19 cellular contexts compared by ENCODE assay signal in the genomic region with DNA sequence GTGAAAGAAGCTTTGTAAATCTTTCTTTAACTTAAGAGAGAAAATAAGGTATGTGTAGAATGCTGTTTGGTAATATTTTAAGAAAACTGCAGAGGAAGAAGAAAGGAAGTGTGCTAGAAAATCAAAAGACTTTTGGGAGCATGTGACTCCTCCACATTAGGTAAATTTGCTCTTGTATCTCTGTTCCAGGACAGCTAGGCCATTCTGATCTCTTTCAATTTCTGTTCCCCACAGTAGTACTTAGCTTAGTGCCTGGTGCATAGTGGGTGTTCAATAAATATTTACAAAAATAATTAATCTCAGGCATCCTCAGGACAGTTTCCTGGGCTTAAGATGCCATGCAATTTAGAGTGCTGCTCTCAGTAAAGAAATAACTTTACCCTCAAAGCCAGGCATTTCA.
DNase-seq lines count a peak whose midpoint lies in the region; ATAC-seq lines count a peak whose summit lies in the region.
"Had no signal": no experiment of that assay in that cellular context is flagged by ENCODE, and none has a peak within 500 bp of the region (broad histone marks: within the 10 kb centered on the region; RNA-seq: fewer than 3 reads in every experiment).

No MANE protein-coding gene starts in this region.

- H3K36me3 Mint-ChIP-seq in central memory CD8-positive, alpha-beta T cell (ENCODE audit: insufficient read depth), result no peaks in the 10 kb centered on the region

- no peak for DNase-seq in central memory CD8-positive, alpha-beta T cell (ENCODE audit: low spot score in 2 of 2)
- DNase-seq in left ventricle myocardium superior, result no peak
- no peak for DNase-seq in germinal center (ENCODE audit: low spot score)
- no peak for DNase-seq in NCI-H1417 (lab: John Stamatoyannopoulos, UW)
- no peak for DNase-seq in stimulated activated CD4-positive, alpha-beta T cell treated with anti-CD3 and anti-CD28 coated beads, Interleukin-2, amount 100 ng/mL, for 48 hours
- DNase-seq: activated CD4-positive, alpha-beta T cell treated with anti-CD3 and anti-CD28 coated beads for 4 hours; activated naive CD4-positive, alpha-beta T cell treated with anti-CD3 and anti-CD28 coated beads for 36 hours; activated T-cell treated with anti-CD3 and anti-CD28 coated beads, Interleukin-2, amount 50 U/mL, for 24 hours; AML-193; amygdala; CD8-positive, alpha-beta T cell; DMS153; NCI-H146; NCI-H446 treated with DMSO at 0.1 percent for 48 hours; SK-N-SH; T-helper 2 cell had no signal

- ATAC-seq in GM18502 (IDR thresholded peaks at IDR 0.05; ENCODE audit: poor library complexity, unreplicated experiment), result peak; percentile 33
- ATAC-seq in GM21717 (IDR thresholded peaks at IDR 0.05; ENCODE audit: unreplicated experiment), result peak; percentile 41
- peak; percentile 40 for ATAC-seq in HG02943 (IDR thresholded peaks at IDR 0.05; ENCODE audit: low read depth, unreplicated experiment)
- no peak for ATAC-seq in central memory CD8-positive, alpha-beta T cell (replicated peaks; ENCODE audit: extremely low read depth, poor library complexity, severe bottlenecking)
- no peak for ATAC-seq in left ventricle myocardium superior
- ATAC-seq: CD8-positive, alpha-beta T cell had no signal

- H3K4me3 Mint-ChIP-seq in central memory CD8-positive, alpha-beta T cell, result no peak overlapping the region
- H3K4me3 Mint-ChIP-seq: activated naive CD4-positive, alpha-beta T cell treated with anti-CD3 and anti-CD28 coated beads for 36 hours; activated T-cell treated with anti-CD3 and anti-CD28 coated beads, Interleukin-2, amount 50 U/mL, for 24 hours; CD8-positive, alpha-beta T cell had no signal

- intact Hi-C loops in left ventricle myocardium superior (cut with micrococcal nuclease), result no loop called here

- peaks cover 7% of the 10 kb centered on the region for H3K4me1 Mint-ChIP-seq in central memory CD8-positive, alpha-beta T cell

- no peaks in the 10 kb centered on the region for H3K27me3 Mint-ChIP-seq in central memory CD8-positive, alpha-beta T cell
- H3K27me3 Mint-ChIP-seq: activated T-cell treated with anti-CD3 and anti-CD28 coated beads, Interleukin-2, amount 50 U/mL, for 24 hours had no signal

- H3K27ac Mint-ChIP-seq in central memory CD8-positive, alpha-beta T cell (ENCODE audit: low read depth), result peak overlapping the region; percentile 11
- H3K27ac Mint-ChIP-seq: activated naive CD4-positive, alpha-beta T cell treated with anti-CD3 and anti-CD28 coated beads for 36 hours; activated T-cell treated with anti-CD3 and anti-CD28 coated beads, Interleukin-2, amount 50 U/mL, for 24 hours; CD8-positive, alpha-beta T cell had no signal

- no peaks in the 10 kb centered on the region for H3K9me3 Mint-ChIP-seq in central memory CD8-positive, alpha-beta T cell
- H3K9me3 Mint-ChIP-seq: activated T-cell treated with anti-CD3 and anti-CD28 coated beads, Interleukin-2, amount 50 U/mL, for 24 hours; CD8-positive, alpha-beta T cell had no signal

Comparison
In these comparisons a context has a peak if more than half of its experiments do, and no peak if none do; other contexts are left out.
1. ATAC-seq: peak in GM18502 (single experiment), GM21717 (single experiment) and HG02943 (single experiment); none in central memory CD8-positive, alpha-beta T cell (single experiment) and left ventricle myocardium superior (single experiment).